ENCODE assay signal across 1 cellular context in the genomic region with DNA sequence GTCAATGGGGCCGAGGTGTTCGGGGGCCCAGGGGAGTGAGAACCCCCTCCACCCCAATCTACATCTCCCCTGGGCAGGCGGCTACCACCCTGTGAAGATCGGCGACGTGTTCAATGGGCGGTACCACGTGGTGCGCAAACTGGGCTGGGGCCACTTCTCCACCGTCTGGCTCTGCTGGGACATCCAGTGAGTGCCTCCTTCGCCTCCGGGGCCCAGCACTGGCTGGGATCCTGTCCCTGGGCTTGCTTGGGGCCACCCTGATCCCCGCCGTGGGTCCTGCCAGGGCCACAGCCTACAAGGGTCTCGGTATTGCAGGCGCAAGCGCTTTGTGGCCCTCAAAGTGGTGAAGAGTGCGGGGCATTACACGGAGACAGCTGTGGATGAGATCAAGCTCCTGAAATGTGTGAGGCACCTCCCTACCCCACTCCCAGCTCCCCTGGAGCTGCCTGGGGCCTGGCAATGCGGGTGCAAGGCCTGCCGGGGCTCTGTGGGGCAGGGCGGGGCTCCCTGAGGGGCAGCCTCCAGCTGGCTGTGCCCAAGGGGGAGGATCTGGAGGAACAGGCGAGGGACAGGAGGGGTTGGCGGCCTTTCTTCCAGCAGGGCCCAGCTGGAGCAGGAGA.
TF ChIP-seq lines count a peak whose summit lies in the region.

No MANE protein-coding gene starts in this region.

TF ChIP-seq in GM12891, 5 proteins besides CTCF, POLR2A, EP300 and RAD21:
- TF ChIP-seq POLR2AphosphoS5 (IDR thresholded peaks at IDR 0.05; ENCODE audit: low read depth, low read length): no peak
